In genomic region chr2:38301969-38302702, GRCh38 we compare ENCODE assay signal across 16 cellular contexts.
A peak's percentile ranks its signal among the peaks of the same experiment; 100 is the strongest.
DNase-seq lines count a peak whose midpoint lies in the region; ATAC-seq and TF ChIP-seq lines count a peak whose summit lies in the region.
"Had no signal": no experiment of that assay in that cellular context is flagged by ENCODE, and none has a peak within 500 bp of the region (broad histone marks: within the 10 kb centered on the region; RNA-seq: fewer than 3 reads in every experiment).

No MANE protein-coding gene starts in this region.

- no peaks in the 10 kb centered on the region for H3K4me1 ChIP-seq in lower lobe of right lung

- H3K4me3 ChIP-seq in lower lobe of right lung = no peak overlapping the region
- H3K4me3 ChIP-seq: testis had no signal

- intact Hi-C loops in lower lobe of right lung (cut with DNase I) = no loop called here

- H3K4me3 Mint-ChIP-seq in WTC11 = no peak overlapping the region
- H3K4me3 Mint-ChIP-seq: neural crest cell had no signal

- peaks cover 23% of the 10 kb centered on the region for H3K4me1 Mint-ChIP-seq in WTC11

- CTCF ChIA-PET in WTC11 (lab: Charles Lee) = interaction anchor here (0.6 kb wide), 1 partner anchor 392 kb away, joined by 5 read pairs; no protein-coding TSS in a partner anchor

- peak; percentile 9 for ATAC-seq in GM21360 (IDR thresholded peaks at IDR 0.05; ENCODE audit: unreplicated experiment)
- ATAC-seq in HG02798 (IDR thresholded peaks at IDR 0.05; ENCODE audit: poor library complexity, unreplicated experiment) = peak; percentile 26
- peak; percentile 55 for ATAC-seq in WTC11
- peak; percentile 16 to 21 for ATAC-seq in lower lobe of right lung
- no peak for ATAC-seq in HG03159 (IDR thresholded peaks at IDR 0.05; ENCODE audit: unreplicated experiment)
- no peak for ATAC-seq in HG03039 (IDR thresholded peaks at IDR 0.05; ENCODE audit: unreplicated experiment)
- ATAC-seq in HG03571 (IDR thresholded peaks at IDR 0.05; ENCODE audit: unreplicated experiment) = no peak

- DNase-seq in WTC11 (ENCODE audit: low spot score) = no peak
- no peak for DNase-seq in lower lobe of right lung
- no peak for DNase-seq in NCI-H1105 (lab: John Stamatoyannopoulos, UW)
- DNase-seq: effector CD8-positive, alpha-beta T cell; GDM1; kidney glomerular epithelial cell; NCI-H1694; NCI-H774; testis had no signal

- POLR2A ChIA-PET in WTC11 (lab: Charles Lee) = no interaction called here

- H3K36me3 Mint-ChIP-seq in WTC11 = peaks cover 62% of the 10 kb centered on the region

- H3K9me3 Mint-ChIP-seq in WTC11 = no peaks in the 10 kb centered on the region
- H3K9me3 Mint-ChIP-seq: IgD-negative memory B cell, neural crest cell had no signal

- H3K27me3 Mint-ChIP-seq in WTC11 (ENCODE audit: low read depth) = no peaks in the 10 kb centered on the region
- H3K27me3 Mint-ChIP-seq: IgD-negative memory B cell had no signal

- TF ChIP-seq CTCF in WTC11 (IDR thresholded peaks at IDR 0.05) (no peak), lower lobe of right lung (IDR thresholded peaks at IDR 0.05) (no peak)

- no peaks in the 10 kb centered on the region for H3K9me3 ChIP-seq in lower lobe of right lung
- H3K9me3 ChIP-seq: testis had no signal

- H3K36me3 ChIP-seq in lower lobe of right lung = peaks cover 75% of the 10 kb centered on the region

- H3K27ac ChIP-seq in lower lobe of right lung = no peak overlapping the region
- H3K27ac ChIP-seq: testis had no signal

- no peaks in the 10 kb centered on the region for H3K27me3 ChIP-seq in lower lobe of right lung (ENCODE audit: low read depth)
- H3K27me3 ChIP-seq: testis had no signal

- peak overlapping the region; percentile 20 for H3K27ac Mint-ChIP-seq in WTC11

TF ChIP-seq in WTC11, 78 proteins besides CTCF, POLR2A, EP300 and RAD21:
- no peak for TF ChIP-seq NR3C1 (CRISPR knock-in tag; conservative IDR thresholded peaks at IDR 0.05; ENCODE audit: low read depth)

Comparison
In these comparisons a context has a peak if more than half of its experiments do, and no peak if none do; other contexts are left out.
1. ATAC-seq: peak in GM21360 (single experiment), HG02798 (single experiment), WTC11 (single experiment) and lower lobe of right lung (2 of 2); none in HG03159 (single experiment), HG03039 (single experiment) and HG03571 (single experiment).